9 cellular contexts compared by ENCODE assay signal in genomic region chr1:150970818-150971582, GRCh38. TPM values are rescaled to one million over a fixed set of nuclear protein-coding genes. Genes with fewer than 3 reads are reported as not detected.
DNase-seq lines count a peak whose midpoint lies in the region; ATAC-seq and TF ChIP-seq lines count a peak whose summit lies in the region.
"Had no signal": no experiment of that assay in that cellular context is flagged by ENCODE, and none has a peak within 500 bp of the region (broad histone marks: within the 10 kb centered on the region; RNA-seq: fewer than 3 reads in every experiment).

No MANE protein-coding gene starts in this region.

- TF ChIP-seq CTCF in activated B cell treated with CpG ODN at 0.5 μM for 24 hours (IDR thresholded peaks at IDR 0.05) (no peak), progenitor cell of endocrine pancreas (IDR thresholded peaks at IDR 0.05; ENCODE audit: unreplicated experiment) (no peak)

- H3K27ac Mint-ChIP-seq in activated B cell treated with CpG ODN at 0.5 μM for 24 hours (peak overlapping the region; percentile 63), progenitor cell of endocrine pancreas (peak overlapping the region; percentile 95)

- H3K9me3 Mint-ChIP-seq in activated B cell treated with CpG ODN at 0.5 μM for 24 hours (no peaks in the 10 kb centered on the region), progenitor cell of endocrine pancreas (ENCODE audit: low read depth) (no peaks in the 10 kb centered on the region)

- DNase-seq in EL (peak; percentile 58), activated B cell treated with CpG ODN at 0.5 μM for 24 hours (no peak), head of caudate nucleus (peak in 36 of 42 donors; percentile 12 to 74 (median 51)), progenitor cell of endocrine pancreas (ENCODE audit: low spot score, unreplicated experiment) (no peak), DMS79 (lab: John Stamatoyannopoulos, UW) (no peak), SK-N-DZ (ENCODE audit: low spot score) (no peak)

- POLR2A ChIA-PET in activated B cell treated with CpG ODN at 0.5 μM for 24 hours (lab: Charles Lee) = interaction anchor here (0.8 kb wide), 1 partner anchor 1084 kb away, joined by 3 read pairs; a partner anchor contains a TSS

- CTCF ChIA-PET in activated B cell treated with CpG ODN at 0.5 μM for 24 hours (lab: Charles Lee) = no interaction called here

- H3K27me3 Mint-ChIP-seq in activated B cell treated with CpG ODN at 0.5 μM for 24 hours = no peaks in the 10 kb centered on the region
- H3K27me3 Mint-ChIP-seq in progenitor cell of endocrine pancreas = no peaks in the 10 kb centered on the region

- intact Hi-C loops in activated B cell treated with CpG ODN at 0.5 μM for 24 hours (cut with micrococcal nuclease) (loop anchor here (10.0 kb wide), 1 partner anchor 736 kb away; the partner anchor contains the start of gene ANP32E), head of caudate nucleus (cut with DNase I) (loop anchor here (10.0 kb wide), 2 partner anchors 46 to 96 kb away; partner anchors contain the start of genes ARNT and SETDB1)

- H3K4me1 Mint-ChIP-seq in activated B cell treated with CpG ODN at 0.5 μM for 24 hours (peaks cover 40% of the 10 kb centered on the region), progenitor cell of endocrine pancreas (ENCODE audit: low read depth) (peaks cover 43% of the 10 kb centered on the region)

- ATAC-seq in activated B cell treated with CpG ODN at 0.5 μM for 24 hours (ENCODE audit: low read depth) (no peak), HG03521 (IDR thresholded peaks at IDR 0.05; ENCODE audit: unreplicated experiment) (no peak), GM19397 (IDR thresholded peaks at IDR 0.05; ENCODE audit: unreplicated experiment) (no peak)

- H3K36me3 Mint-ChIP-seq in activated B cell treated with CpG ODN at 0.5 μM for 24 hours (ENCODE audit: low read depth) (peaks cover 36% of the 10 kb centered on the region), progenitor cell of endocrine pancreas (ENCODE audit: insufficient read depth) (peaks cover 18% of the 10 kb centered on the region)

- no peak overlapping the region for H3K4me3 Mint-ChIP-seq in activated B cell treated with CpG ODN at 0.5 μM for 24 hours
- peak overlapping the region; percentile 84 for H3K4me3 Mint-ChIP-seq in progenitor cell of endocrine pancreas (ENCODE audit: low read depth)

RNA-seq across cellular contexts. Expression of gene CERS2, which starts 3.6 kb away (rescaled TPM):
- total RNA-seq in activated B cell treated with CpG ODN at 0.5 μM for 24 hours = 95.5 and 106 TPM in 2 replicates
- total RNA-seq in progenitor cell of endocrine pancreas = 187 and 203 TPM in 2 replicates
- 138 and 143 TPM in 2 replicates for polyA plus RNA-seq in SK-N-DZ (2014; cell fraction: cytosol; rRNA removed)
- 127 and 132 TPM in 2 replicates for polyA plus RNA-seq in SK-N-DZ (2014; cell fraction: nucleus; rRNA removed)

RNA-seq across cellular contexts. Expression of gene ANXA9, which starts 11.1 kb away (rescaled TPM):
- total RNA-seq in activated B cell treated with CpG ODN at 0.5 μM for 24 hours (not detected in 2 replicates), progenitor cell of endocrine pancreas (3.5 TPM in 2 replicates)
- polyA plus RNA-seq in SK-N-DZ (2014; cell fraction: cytosol; rRNA removed) = 0.07 and 0.45 TPM in 2 replicates
- polyA plus RNA-seq in SK-N-DZ (2014; cell fraction: nucleus; rRNA removed) = 0.07 TPM in 1 of 2 replicates, not detected in the other
- polyA plus RNA-seq: neural cell had no signal

RNA-seq across cellular contexts. Expression of gene MINDY1, which starts 35.7 kb away (rescaled TPM):
- total RNA-seq in activated B cell treated with CpG ODN at 0.5 μM for 24 hours (8.9 and 10.7 TPM in 2 replicates), progenitor cell of endocrine pancreas (28.3 and 32.5 TPM in 2 replicates)
- 13.9 and 14.8 TPM in 2 replicates for polyA plus RNA-seq in SK-N-DZ (2014; cell fraction: cytosol; rRNA removed)
- polyA plus RNA-seq in SK-N-DZ (2014; cell fraction: nucleus; rRNA removed) = 12.5 and 20.2 TPM in 2 replicates

RNA-seq across cellular contexts. Expression of gene PRUNE1, which starts 37.2 kb away (rescaled TPM):
- 12.9 and 14.2 TPM in 2 replicates for total RNA-seq in activated B cell treated with CpG ODN at 0.5 μM for 24 hours
- 23.8 and 24.4 TPM in 2 replicates for total RNA-seq in progenitor cell of endocrine pancreas
- 28.0 and 34.5 TPM in 2 replicates for polyA plus RNA-seq in SK-N-DZ (2014; cell fraction: cytosol; rRNA removed)
- polyA plus RNA-seq in SK-N-DZ (2014; cell fraction: nucleus; rRNA removed) = 15.6 and 20.2 TPM in 2 replicates

RNA-seq across cellular contexts. Expression of gene SETDB1, which starts 44.8 kb away (rescaled TPM):
- total RNA-seq in activated B cell treated with CpG ODN at 0.5 μM for 24 hours (101 and 105 TPM in 2 replicates), progenitor cell of endocrine pancreas (110 TPM in 2 replicates)
- 71.4 and 101 TPM in 2 replicates for polyA plus RNA-seq in SK-N-DZ (2014; cell fraction: cytosol; rRNA removed)
- 110 and 112 TPM in 2 replicates for polyA plus RNA-seq in SK-N-DZ (2014; cell fraction: nucleus; rRNA removed)

Comparison
In these comparisons a context has a peak if more than half of its experiments do, and no peak if none do; other contexts are left out.
1. DNase-seq: peak in EL (single experiment) and head of caudate nucleus (36 of 42); none in activated B cell treated with CpG ODN at 0.5 μM for 24 hours (single experiment), progenitor cell of endocrine pancreas (single experiment), DMS79 (single experiment) and SK-N-DZ (single experiment).